ENCODE assay signal across 14 cellular contexts in the genomic region with DNA sequence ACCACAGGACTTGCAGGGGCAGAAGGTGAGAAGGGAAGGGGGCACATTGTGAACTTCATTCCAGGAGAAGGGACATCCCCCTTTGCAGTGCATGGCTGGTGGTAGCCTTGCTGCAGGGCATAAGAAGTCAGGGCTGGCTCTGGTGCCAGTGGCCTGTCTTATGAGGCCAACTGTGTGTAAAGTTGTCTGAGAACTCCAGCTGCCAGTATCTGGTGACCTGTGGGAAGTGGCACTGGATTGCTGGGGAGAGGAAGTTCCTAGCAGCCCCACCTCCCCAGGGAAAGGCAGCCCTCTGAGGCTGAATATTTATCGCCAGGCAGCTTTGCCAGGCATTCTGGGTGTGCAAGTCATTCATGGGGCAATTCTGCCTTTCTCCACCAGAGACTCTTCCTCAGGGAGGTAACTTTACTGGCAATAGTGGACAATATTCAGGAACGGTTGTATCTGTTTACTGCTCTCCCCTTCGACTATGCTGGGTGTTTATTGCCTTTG. TPM values are rescaled to one million over a fixed set of nuclear protein-coding genes. Genes with fewer than 3 reads are reported as not detected.
DNase-seq lines count a peak whose midpoint lies in the region; ATAC-seq and TF ChIP-seq lines count a peak whose summit lies in the region.
"Had no signal": no experiment of that assay in that cellular context is flagged by ENCODE, and none has a peak within 500 bp of the region (broad histone marks: within the 10 kb centered on the region; RNA-seq: fewer than 3 reads in every experiment).

No MANE protein-coding gene starts in this region.

- DNase-seq in cardiac muscle cell (ENCODE audit: low read depth in 1 of 2, low spot score in 1 of 2) (peak in 1 of 2 donors; percentile 12), Right ventricle myocardium inferior (ENCODE audit: missing footprints) (no peak), NCI-H460 (ENCODE audit: extremely low read depth, low read depth) (peak; percentile 1), glomerular visceral epithelial cell (ENCODE audit: extremely low spot score) (peak; percentile 45), type B pancreatic cell (ENCODE audit: extremely low spot score, unreplicated experiment) (no peak), T-cell (no peak), left lung (no peak)
- DNase-seq: activated T-cell treated with anti-CD3 and anti-CD28 coated beads, Interleukin-2, amount 50 U/mL, for 1 hour; C1 segment of cervical spinal cord had no signal

- no peaks in the 10 kb centered on the region for H3K36me3 Mint-ChIP-seq in type B pancreatic cell
- no peaks in the 10 kb centered on the region for H3K36me3 Mint-ChIP-seq in T-cell
- H3K36me3 Mint-ChIP-seq: stimulated activated memory B cell treated with anti-CD40 and anti-IgM and Interleukin-4, amounts not matched to agents 10 μg/mL and 1 μg/mL and 100 μg/mL, for 72 hours had no signal

- TF ChIP-seq CTCF in cardiac muscle cell (IDR thresholded peaks at IDR 0.05; ENCODE audit: low read depth, low read length) (peak; percentile 19), type B pancreatic cell (conservative IDR thresholded peaks at IDR 0.05) (peak; percentile 27), left lung (IDR thresholded peaks at IDR 0.05) (no peak)

- POLR2A ChIA-PET in T-cell (lab: Charles Lee): no interaction called here

- no peaks in the 10 kb centered on the region for H3K36me3 ChIP-seq in cardiac muscle cell
- no peaks in the 10 kb centered on the region for H3K36me3 ChIP-seq in left lung

- H3K27me3 ChIP-seq in cardiac muscle cell (no peaks in the 10 kb centered on the region), left lung (peaks cover 0 to 37% of the 10 kb centered on the region in 2 donors)

- intact Hi-C loops in Right ventricle myocardium inferior (cut with DNase I) (no loop called here), left lung (cut with DNase I) (no loop called here)

- no peaks in the 10 kb centered on the region for H3K4me1 ChIP-seq in cardiac muscle cell (ENCODE audit: low read depth)
- no peaks in the 10 kb centered on the region for H3K4me1 ChIP-seq in left lung

- H3K9me3 ChIP-seq in cardiac muscle cell (ENCODE audit: low read depth) (no peaks in the 10 kb centered on the region), left lung (no peaks in the 10 kb centered on the region)

- no peak overlapping the region for H3K27ac Mint-ChIP-seq in type B pancreatic cell
- H3K27ac Mint-ChIP-seq in T-cell: no peak overlapping the region
- H3K27ac Mint-ChIP-seq: stimulated activated memory B cell treated with anti-CD40 and anti-IgM and Interleukin-4, amounts not matched to agents 10 μg/mL and 1 μg/mL and 100 μg/mL, for 72 hours had no signal

- H3K9me3 Mint-ChIP-seq in type B pancreatic cell (no peaks in the 10 kb centered on the region), T-cell (no peaks in the 10 kb centered on the region)
- H3K9me3 Mint-ChIP-seq: stimulated activated memory B cell treated with anti-CD40 and anti-IgM and Interleukin-4, amounts not matched to agents 10 μg/mL and 1 μg/mL and 100 μg/mL, for 72 hours had no signal

- H3K4me3 Mint-ChIP-seq in type B pancreatic cell (no peak overlapping the region), T-cell (no peak overlapping the region)
- H3K4me3 Mint-ChIP-seq: stimulated activated memory B cell treated with anti-CD40 and anti-IgM and Interleukin-4, amounts not matched to agents 10 μg/mL and 1 μg/mL and 100 μg/mL, for 72 hours had no signal

- H3K27me3 Mint-ChIP-seq in type B pancreatic cell: peaks cover 54% of the 10 kb centered on the region
- peaks cover 66 to 71% of the 10 kb centered on the region in 2 donors for H3K27me3 Mint-ChIP-seq in T-cell

- H3K4me3 ChIP-seq in cardiac muscle cell: no peak overlapping the region
- H3K4me3 ChIP-seq in left lung: no peak overlapping the region

- ATAC-seq in Right ventricle myocardium inferior (no peak), HG03378 (IDR thresholded peaks at IDR 0.05; ENCODE audit: unreplicated experiment) (no peak), T-cell (replicated peaks in 1 of 4) (no peak), left lung (no peak)
- ATAC-seq: stimulated activated memory B cell treated with anti-CD40 and anti-IgM and Interleukin-4, amounts not matched to agents 10 μg/mL and 1 μg/mL and 100 μg/mL, for 72 hours had no signal

- H3K4me1 Mint-ChIP-seq in type B pancreatic cell (ENCODE audit: unreplicated experiment) (no peaks in the 10 kb centered on the region), T-cell (no peaks in the 10 kb centered on the region)
- H3K4me1 Mint-ChIP-seq: stimulated activated memory B cell treated with anti-CD40 and anti-IgM and Interleukin-4, amounts not matched to agents 10 μg/mL and 1 μg/mL and 100 μg/mL, for 72 hours had no signal

- CTCF ChIA-PET in T-cell (lab: Charles Lee): no interaction called here

- H3K27ac ChIP-seq in cardiac muscle cell (no peak overlapping the region), left lung (no peak overlapping the region)

RNA-seq across cellular contexts. Expression of gene TRPM8, which starts 12.2 kb away (rescaled TPM):
- total RNA-seq in cardiac muscle cell (0.83 TPM in 1 of 2 replicates, not detected in the other), Right ventricle myocardium inferior (not detected), type B pancreatic cell (ENCODE audit: low replicate concordance) (0.60 and 0.62 TPM in 2 replicates), T-cell (not detected), left lung (not detected)
- not detected in 2 replicates for polyA plus RNA-seq in cardiac muscle cell
- total RNA-seq in NCI-H460 (2014; rRNA removed; shearing (Covaris generic)): not detected in 2 replicates
- 0.11 and 0.96 TPM in 2 replicates for polyA plus RNA-seq in NCI-H460 (2014; cell fraction: nucleus; rRNA removed)
- total RNA-seq: glomerular endothelial cell, lung microvascular endothelial cell, posterior vena cava had no signal

Comparison
In these comparisons a context has a peak if more than half of its experiments do, and no peak if none do; other contexts are left out.
1. DNase-seq: peak in NCI-H460 (single experiment) and glomerular visceral epithelial cell (single experiment); none in Right ventricle myocardium inferior (single experiment), type B pancreatic cell (single experiment), T-cell (0 of 34) and left lung (0 of 2).
2. CTCF ChIP-seq: peak in cardiac muscle cell (single experiment) and type B pancreatic cell (single experiment); none in left lung (0 of 2).